Comparison of ENCODE assay signal across 17 cellular contexts in the genomic region with DNA sequence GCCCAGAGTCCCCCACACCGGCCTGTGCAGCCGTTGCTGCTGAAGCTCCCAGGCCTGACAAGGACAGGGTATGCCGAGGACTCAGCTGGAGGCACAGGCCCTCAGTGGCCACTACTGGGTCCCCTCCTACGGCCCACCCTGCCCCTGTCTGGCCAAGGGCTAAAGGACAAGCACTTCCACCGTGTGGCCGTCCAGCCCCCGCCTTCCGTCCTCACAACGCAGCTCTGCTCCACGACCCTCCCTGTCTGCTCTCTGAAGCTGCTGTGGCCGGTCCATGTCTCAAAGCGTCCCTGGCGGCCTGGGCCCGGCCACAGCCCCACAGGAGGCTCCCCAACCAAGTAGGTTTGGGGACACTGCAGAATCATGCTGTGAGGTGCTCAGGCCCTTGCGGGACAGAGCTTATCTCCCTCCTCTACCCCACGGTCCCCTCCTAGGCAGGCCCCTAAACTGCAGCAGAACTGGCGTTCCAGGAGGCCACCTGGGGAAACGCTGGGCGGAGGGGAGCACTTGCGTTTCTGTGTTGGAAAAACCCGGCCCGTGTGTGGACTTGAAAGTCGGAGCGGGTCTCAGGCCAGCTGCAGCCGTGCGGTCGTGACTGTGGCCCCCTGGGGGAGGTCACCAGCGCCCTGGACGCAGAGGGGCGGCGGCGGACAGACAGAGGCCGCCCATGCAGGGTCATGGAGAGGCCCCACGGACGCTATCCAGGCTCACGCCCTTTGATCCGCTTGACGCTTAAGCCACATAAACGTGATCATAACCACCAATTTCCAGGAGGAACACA. TPM values are rescaled to one million over a fixed set of nuclear protein-coding genes. Genes with fewer than 3 reads are reported as not detected.
"Had no signal": no experiment of that assay in that cellular context is flagged by ENCODE, and none has a peak within 500 bp of the region (broad histone marks: within the 10 kb centered on the region; RNA-seq: fewer than 3 reads in every experiment).

No MANE protein-coding gene starts in this region.

- H3K4me3 Mint-ChIP-seq: activated CD4-positive, alpha-beta memory T cell treated with anti-CD3 and anti-CD28 coated beads for 36 hours; activated CD4-positive, alpha-beta T cell treated with anti-CD3 and anti-CD28 coated beads for 36 hours; activated naive CD4-positive, alpha-beta T cell treated with anti-CD3 and anti-CD28 coated beads, Interleukin-2, amount 50 U/mL, for 24 hours; activated T-cell treated with anti-CD3 and anti-CD28 coated beads, Interleukin-2, amount 50 U/mL, for 4 hours; mesothelial cell of epicardium; T-helper 17 cell had no signal

- H3K9me3 ChIP-seq: esophagus squamous epithelium, neutrophil, transverse colon had no signal

- H3K36me3 Mint-ChIP-seq: activated naive CD4-positive, alpha-beta T cell treated with anti-CD3 and anti-CD28 coated beads, Interleukin-2, amount 50 U/mL, for 24 hours had no signal

- H3K27ac Mint-ChIP-seq: activated CD4-positive, alpha-beta memory T cell treated with anti-CD3 and anti-CD28 coated beads for 36 hours; activated CD4-positive, alpha-beta T cell treated with anti-CD3 and anti-CD28 coated beads for 36 hours; T-helper 17 cell had no signal

- H3K27me3 ChIP-seq: esophagus squamous epithelium, neutrophil, transverse colon had no signal

- H3K4me3 ChIP-seq: esophagus squamous epithelium, skin epidermis, transverse colon had no signal

- ATAC-seq: activated CD4-positive, alpha-beta T cell treated with anti-CD3 and anti-CD28 coated beads for 36 hours; activated T-cell treated with anti-CD3 and anti-CD28 coated beads, Interleukin-2, amount 50 U/mL, for 4 hours; T-helper 17 cell had no signal

- H3K36me3 ChIP-seq: neutrophil had no signal

- H3K27me3 Mint-ChIP-seq: activated CD4-positive, alpha-beta memory T cell treated with anti-CD3 and anti-CD28 coated beads for 36 hours; activated CD4-positive, alpha-beta T cell treated with anti-CD3 and anti-CD28 coated beads for 36 hours; activated naive CD4-positive, alpha-beta T cell treated with anti-CD3 and anti-CD28 coated beads, Interleukin-2, amount 50 U/mL, for 24 hours; T-helper 17 cell had no signal

- H3K4me1 ChIP-seq: transverse colon had no signal

- H3K27ac ChIP-seq: esophagus squamous epithelium, neutrophil, skin epidermis, WERI-Rb-1 had no signal

- H3K9me3 Mint-ChIP-seq: activated CD4-positive, alpha-beta memory T cell treated with anti-CD3 and anti-CD28 coated beads for 36 hours; activated naive CD4-positive, alpha-beta T cell treated with anti-CD3 and anti-CD28 coated beads, Interleukin-2, amount 50 U/mL, for 24 hours; activated T-cell treated with anti-CD3 and anti-CD28 coated beads, Interleukin-2, amount 50 U/mL, for 4 hours; mesothelial cell of epicardium had no signal

- H3K4me1 Mint-ChIP-seq: activated CD4-positive, alpha-beta T cell treated with anti-CD3 and anti-CD28 coated beads for 36 hours; activated naive CD4-positive, alpha-beta T cell treated with anti-CD3 and anti-CD28 coated beads, Interleukin-2, amount 50 U/mL, for 24 hours; mesothelial cell of epicardium had no signal

- DNase-seq: activated CD4-positive, alpha-beta memory T cell treated with anti-CD3 and anti-CD28 coated beads for 36 hours; activated CD4-positive, alpha-beta T cell treated with anti-CD3 and anti-CD28 coated beads for 36 hours; activated effector memory CD4-positive, alpha-beta T cell treated with Interleukin-2 at 50 U/mL for 16 hours; activated T-cell treated with anti-CD3 and anti-CD28 coated beads, Interleukin-2, amount 50 U/mL, for 4 hours; esophagus squamous epithelium; hypothalamus; retina; stimulated activated CD4-positive, alpha-beta T cell treated with anti-CD3 and anti-CD28 coated beads, Interleukin-15, amount 100 ng/mL, for 24 hours; stimulated activated CD4-positive, alpha-beta T cell treated with anti-CD3 and anti-CD28 coated beads, Interleukin-4, amount 100 ng/mL, for 24 hours; stimulated activated naive CD4-positive, alpha-beta T cell; T-helper 17 cell; WERI-Rb-1 had no signal

RNA-seq across cellular contexts. Expression of gene NKD2, which starts 45.6 kb away (rescaled TPM):
- total RNA-seq: T-helper 17 cell had no signal
